ENCODE assay signal across 25 cellular contexts in genomic region chr17:36653374-36653773, GRCh38.
"Had no signal": no experiment of that assay in that cellular context is flagged by ENCODE, and none has a peak within 500 bp of the region (broad histone marks: within the 10 kb centered on the region; RNA-seq: fewer than 3 reads in every experiment).

No MANE protein-coding gene starts in this region.

- ATAC-seq: effector memory CD8-positive, alpha-beta T cell; gastrocnemius medialis; heart right ventricle; left cardiac atrium; left lung; left ventricle myocardium superior; lower lobe of right lung had no signal

- H3K9me3 Mint-ChIP-seq: dendritic cell treated with granulocyte-macrophage colony-stimulating factor and Interleukin-4, amounts not matched to agents 40 ng/mL and 50 ng/mL, for 4 days; effector memory CD8-positive, alpha-beta T cell; endodermal cell; mesothelial cell of epicardium had no signal

- H3K4me1 ChIP-seq: colonic mucosa, gastrocnemius medialis had no signal

- H3K36me3 ChIP-seq: colonic mucosa, esophagus squamous epithelium, gastrocnemius medialis, heart right ventricle, left lung, lower lobe of right lung had no signal

- H3K4me3 ChIP-seq: colonic mucosa, esophagus squamous epithelium, gastrocnemius medialis, heart right ventricle, left lung, lower lobe of right lung had no signal

- H3K27ac ChIP-seq: colonic mucosa, epithelial cell of prostate, esophagus squamous epithelium, gastrocnemius medialis, heart right ventricle, left lung, lower lobe of right lung had no signal

- H3K9me3 ChIP-seq: colonic mucosa, esophagus squamous epithelium, gastrocnemius medialis, heart right ventricle, left lung, lower lobe of right lung had no signal

- H3K36me3 Mint-ChIP-seq: mesothelial cell of epicardium had no signal

- H3K27ac Mint-ChIP-seq: dendritic cell treated with granulocyte-macrophage colony-stimulating factor and Interleukin-4, amounts not matched to agents 40 ng/mL and 50 ng/mL, for 4 days; effector memory CD8-positive, alpha-beta T cell; endodermal cell; mesothelial cell of epicardium had no signal

- FAIRE-seq: endometrium, islet of Langerhans, keratinocyte had no signal

- DNase-seq: cortex of kidney; effector CD8-positive, alpha-beta T cell; effector memory CD8-positive, alpha-beta T cell; endodermal cell; erythroblast; esophagus squamous epithelium; foreskin fibroblast; foreskin melanocyte; gastrocnemius medialis; glutamatergic neuron; head of caudate nucleus; heart right ventricle; hippocampal formation; left cardiac atrium; left lung; left ventricle myocardium superior; lower lobe of right lung; mesenchymal stem cell had no signal

- H3K4me3 Mint-ChIP-seq: dendritic cell treated with granulocyte-macrophage colony-stimulating factor and Interleukin-4, amounts not matched to agents 40 ng/mL and 50 ng/mL, for 4 days; effector memory CD8-positive, alpha-beta T cell; endodermal cell; mesothelial cell of epicardium had no signal
